8 cellular contexts compared by ENCODE assay signal in genomic region chr10:96292971-96293909, GRCh38. TPM values are rescaled to one million over a fixed set of nuclear protein-coding genes. Genes with fewer than 3 reads are reported as not detected.
A peak's percentile ranks its signal among the peaks of the same experiment; 100 is the strongest.
DNase-seq lines count a peak whose midpoint lies in the region; ATAC-seq, FAIRE-seq and TF ChIP-seq lines count a peak whose summit lies in the region.

No MANE protein-coding gene starts in this region.

- dilution Hi-C loops in keratinocyte (cut with MboI; ENCODE audit: extremely low pct_ligation_motif_present, low sequenced_read_pairs): no loop called here

- H3K4me3 ChIP-seq in astrocyte of the spinal cord (ENCODE audit: low read depth, low read length): no peak overlapping the region
- H3K4me3 ChIP-seq in keratinocyte (ENCODE audit: control insufficient read depth in 2 of 3, extremely low read depth in 1 of 3, insufficient read depth in 2 of 3, low read depth in 1 of 3, low read length in 3 of 3): no peak overlapping the region
- H3K4me3 ChIP-seq in thyroid gland (replicated peaks in 1 of 3): no peak overlapping the region

- ATAC-seq in Right ventricle myocardium inferior: peak; percentile 76

- in situ Hi-C loops in astrocyte of the spinal cord (cut with HindIII; ENCODE audit: low sequenced_read_pairs): no loop called here

- H3K9ac ChIP-seq in keratinocyte (ENCODE audit: control insufficient read depth, extremely low read depth, insufficient read depth, low read length): no peak overlapping the region

- H4K20me1 ChIP-seq in keratinocyte (ENCODE audit: control insufficient read depth, extremely low read depth, insufficient read depth, low read length): no peaks in the 10 kb centered on the region

- no peak overlapping the region for H3K4me2 ChIP-seq in keratinocyte (ENCODE audit: control insufficient read depth, extremely low read depth, insufficient read depth, low read depth, low read length)

- H3K9me3 ChIP-seq in keratinocyte (ENCODE audit: control insufficient read depth, low read depth, low read length) (no peaks in the 10 kb centered on the region), thyroid gland (no peaks in the 10 kb centered on the region)

- DNase-seq in Right ventricle myocardium inferior (ENCODE audit: missing footprints): no peak
- DNase-seq in cardiac septum (ENCODE audit: low spot score): no peak
- DNase-seq in HEK293T (ENCODE audit: extremely low spot score): peak; percentile 62
- DNase-seq in NCI-H2081 (lab: John Stamatoyannopoulos, UW): peak; percentile 12 to 44
- DNase-seq in astrocyte of the spinal cord (ENCODE audit: low read depth, low spot score): peak; percentile 38
- no peak for DNase-seq in keratinocyte (ENCODE audit: low read depth, low spot score)
- peak in 1 of 2 donors; percentile 31 for DNase-seq in thyroid gland
- no peak for DNase-seq in GOT3 (lab: John Stamatoyannopoulos, UW)

- H3K36me3 ChIP-seq in keratinocyte (ENCODE audit: control insufficient read depth in 2 of 2, extremely low read depth in 1 of 2, insufficient read depth in 2 of 2, low read length in 2 of 2) (no peaks in the 10 kb centered on the region), thyroid gland (no peaks in the 10 kb centered on the region)

- no peaks in the 10 kb centered on the region for H3K9me1 ChIP-seq in keratinocyte (ENCODE audit: control insufficient read depth, extremely low read depth, insufficient read depth, low read length)

- 34 to 38% methylated on average over 7 of the region's 7 CpGs for WGBS in thyroid gland, 2 donors

- TF ChIP-seq CTCF in astrocyte of the spinal cord (IDR thresholded peaks at IDR 0.05; ENCODE audit: low read depth, low read length): peak; percentile 44
- TF ChIP-seq CTCF in keratinocyte (optimal IDR thresholded peaks at IDR 0.05 in 1 of 3, IDR thresholded peaks at IDR 0.05 in 1 of 3, conservative IDR thresholded peaks at IDR 0.05 in 1 of 3; ENCODE audit: extremely low read depth in 1 of 3, insufficient read depth in 2 of 3, low read length in 3 of 3): peak; percentile 43 to 67 (median 48)
- peak in 5 of 6 experiments; percentile 29 to 78 (median 60) for TF ChIP-seq CTCF in thyroid gland (IDR thresholded peaks at IDR 0.05)

- no peak overlapping the region for H3K27ac ChIP-seq in keratinocyte (ENCODE audit: control insufficient read depth, insufficient read depth, low read length)
- H3K27ac ChIP-seq in thyroid gland: no peak overlapping the region

- no peaks in the 10 kb centered on the region for H3K4me1 ChIP-seq in keratinocyte (ENCODE audit: control insufficient read depth, extremely low read depth, insufficient read depth, low read length)
- H3K4me1 ChIP-seq in thyroid gland: peaks cover 0 to 2% of the 10 kb centered on the region in 2 donors

- H3K79me2 ChIP-seq in keratinocyte (ENCODE audit: control insufficient read depth, insufficient read depth, low read length): no peaks in the 10 kb centered on the region

- CTCF ChIA-PET in HEK293T (lab: Yijun Ruan, JAX): interaction anchor here (0.6 to 6.6 kb wide), 3 partner anchors 64 to 276 kb away, joined by 3 to 62 read pairs (median 4); no protein-coding TSS in a partner anchor

- TF ChIP-seq POLR2A in thyroid gland (IDR thresholded peaks at IDR 0.05): no peak

- intact Hi-C loops in Right ventricle myocardium inferior (cut with DNase I) (loop anchor here (1.0 to 5.0 kb wide), 2 partner anchors 64 to 276 kb away; no protein-coding TSS in a partner anchor), cardiac septum (cut with DNase I) (loop anchor here (2.0 to 5.0 kb wide), 2 partner anchors 62 to 276 kb away; no protein-coding TSS in a partner anchor), thyroid gland (cut with DNase I) (no loop called here)

- peaks cover 6% of the 10 kb centered on the region for H3K27me3 ChIP-seq in keratinocyte (ENCODE audit: control insufficient read depth, extremely low read depth, insufficient read depth, low read length)
- H3K27me3 ChIP-seq in thyroid gland: no peaks in the 10 kb centered on the region

- POLR2A ChIA-PET in HEK293T (lab: Yijun Ruan, JAX): interaction anchor here (0.5 to 1.7 kb wide), 3 partner anchors 64 to 343 kb away, joined by 3 to 5 read pairs (median 3); partner anchors contain the start of gene CCNJ

- FAIRE-seq in keratinocyte (lab: Jason Lieb, UNC): peak; percentile 79

- H2AFZ ChIP-seq in keratinocyte (ENCODE audit: control insufficient read depth, low read length): no peak overlapping the region

TF ChIP-seq in HEK293T, 16 proteins besides CTCF, POLR2A, EP300 and RAD21:
- TF ChIP-seq BHLHE40 (IDR thresholded peaks at IDR 0.05; ENCODE audit: borderline replicate concordance): no peak
- no peak for TF ChIP-seq L3MBTL2 (conservative IDR thresholded peaks at IDR 0.05)
- no peak for TF ChIP-seq FOXA1 (IDR thresholded peaks at IDR 0.05)
- no peak for TF ChIP-seq CTBP1 (IDR thresholded peaks at IDR 0.05; ENCODE audit: borderline replicate concordance)
- TF ChIP-seq ZNF384 (IDR thresholded peaks at IDR 0.05): no peak
- no peak for TF ChIP-seq ARNT (IDR thresholded peaks at IDR 0.05)
- TF ChIP-seq FOXK2 (IDR thresholded peaks at IDR 0.05): no peak
- no peak for TF ChIP-seq ELF4 (IDR thresholded peaks at IDR 0.05)

RNA-seq across cellular contexts. Expression of gene DNTT, which starts 11.0 kb away (rescaled TPM):
- total RNA-seq in Right ventricle myocardium inferior (not detected), cardiac septum (not detected), thyroid gland (under 1 TPM in 1 of 4 donors, not detected in 3; 0.88 TPM)
- not detected in 3 replicates for polyA plus RNA-seq in keratinocyte
- not detected for polyA plus RNA-seq in keratinocyte (2011; ENCODE audit: low read depth)
- polyA plus RNA-seq in keratinocyte (2011; cell fraction: cytosol; rRNA removed): not detected in 2 replicates
- not detected in 2 replicates for polyA plus RNA-seq in keratinocyte (2011; cell fraction: nucleus; rRNA removed)
- not detected in 2 replicates for polyA plus RNA-seq in keratinocyte (2012; ENCODE audit: low replicate concordance)
- polyA minus RNA-seq in keratinocyte: not detected in 3 replicates
- not detected for polyA minus RNA-seq in keratinocyte (2011; cell fraction: cytosol; rRNA and poly(A)+ RNA removed)
- polyA minus RNA-seq in keratinocyte (2011; cell fraction: nucleus; rRNA and poly(A)+ RNA removed): not detected in 2 replicates

RNA-seq across cellular contexts. Expression of gene BLNK, which starts 21.9 kb away (rescaled TPM):
- 1.4 TPM for total RNA-seq in Right ventricle myocardium inferior
- 0.86 TPM for total RNA-seq in cardiac septum
- polyA plus RNA-seq in keratinocyte: 0.51 to 4.4 TPM (median 2.2 TPM) in 3 replicates
- polyA plus RNA-seq in keratinocyte (2011; ENCODE audit: low read depth): 9.5 TPM
- polyA plus RNA-seq in keratinocyte (2011; cell fraction: cytosol; rRNA removed): 2.3 and 2.8 TPM in 2 replicates
- polyA plus RNA-seq in keratinocyte (2011; cell fraction: nucleus; rRNA removed): 6.0 and 6.9 TPM in 2 replicates
- 0.41 and 12.3 TPM in 2 replicates for polyA plus RNA-seq in keratinocyte (2012; ENCODE audit: low replicate concordance)
- 2.1 to 3.7 TPM in 2 of 3 replicates, not detected in the other for polyA minus RNA-seq in keratinocyte
- polyA minus RNA-seq in keratinocyte (2011; cell fraction: cytosol; rRNA and poly(A)+ RNA removed): not detected
- polyA minus RNA-seq in keratinocyte (2011; cell fraction: nucleus; rRNA and poly(A)+ RNA removed): 2.6 and 5.2 TPM in 2 replicates
- total RNA-seq in thyroid gland: 10 to 100 TPM in 3 of 4 donors, 1 to 10 TPM in 1; 5.8 to 36.9 (median 25.7) TPM

Comparison
In these comparisons a context has a peak if more than half of its experiments do, and no peak if none do; other contexts are left out.
1. DNase-seq: peak in HEK293T (single experiment), NCI-H2081 (2 of 2) and astrocyte of the spinal cord (single experiment); none in Right ventricle myocardium inferior (single experiment), cardiac septum (single experiment), keratinocyte (single experiment) and GOT3 (single experiment).
2. Peak in every context shown above with its lines, with median percentiles within 50 percentile points of each other: CTCF ChIP-seq.